Comparison of ENCODE assay signal across 1 cellular context in genomic region chr10:73940634-73941221, GRCh38.
TF ChIP-seq lines count a peak whose summit lies in the region.

No MANE protein-coding gene starts in this region.

TF ChIP-seq in A549, 52 proteins besides CTCF, POLR2A, EP300 and RAD21 (continued from another document):
- TF ChIP-seq FOSL2 (IDR thresholded peaks at IDR 0.05), result no peak
- 0 out of 2 replicates have a peak, but pooled peaks have one; percentile 19 for TF ChIP-seq FOSL2 (CRISPR knock-in tag; IDR thresholded peaks at IDR 0.05)
- TF ChIP-seq RARB (CRISPR knock-in tag; IDR thresholded peaks at IDR 0.05), result no peak
- no peak for TF ChIP-seq MAFK (IDR thresholded peaks at IDR 0.05; ENCODE audit: partially characterized antibody)
- no peak for TF ChIP-seq EHF (CRISPR knock-in tag; IDR thresholded peaks at IDR 0.05)
- TF ChIP-seq MAZ (IDR thresholded peaks at IDR 0.05; ENCODE audit: borderline replicate concordance, low read depth, low read length), result no peak
- peak; percentile 100 for TF ChIP-seq SMC3 (IDR thresholded peaks at IDR 0.05)
- TF ChIP-seq PBX3 (IDR thresholded peaks at IDR 0.05), result no peak
- TF ChIP-seq HOXA7 (CRISPR knock-in tag; IDR thresholded peaks at IDR 0.05), result no peak
- TF ChIP-seq ZC3H11A (IDR thresholded peaks at IDR 0.05), result no peak
- no peak for TF ChIP-seq JUNB (IDR thresholded peaks at IDR 0.05)
- peak; percentile 74 for TF ChIP-seq MAX (IDR thresholded peaks at IDR 0.05)
- no peak for TF ChIP-seq TFCP2L1 (CRISPR knock-in tag; IDR thresholded peaks at IDR 0.05)
TF ChIP-seq in A549: peak in this region for 5.
